3 cellular contexts compared by ENCODE assay signal in genomic region chr3:167375478-167375877, GRCh38.
A peak's percentile ranks its signal among the peaks of the same experiment; 100 is the strongest.
TF ChIP-seq lines count a peak whose summit lies in the region.

No MANE protein-coding gene starts in this region.

TF ChIP-seq in IMR-90, 13 proteins besides CTCF, POLR2A, EP300 and RAD21:
- TF ChIP-seq MAZ (IDR thresholded peaks at IDR 0.05; ENCODE audit: borderline replicate concordance, low read depth, low read length), result no peak
- TF ChIP-seq ELK1 (IDR thresholded peaks at IDR 0.05; ENCODE audit: borderline replicate concordance, low read depth, low read length), result no peak
- TF ChIP-seq USF2 (IDR thresholded peaks at IDR 0.05; ENCODE audit: low read depth, low read length), result no peak
- TF ChIP-seq CHD1 (IDR thresholded peaks at IDR 0.05; ENCODE audit: low read depth, low read length), result no peak
- no peak for TF ChIP-seq BHLHE40 (IDR thresholded peaks at IDR 0.05; ENCODE audit: low read depth, low read length)
- TF ChIP-seq CEBPB (IDR thresholded peaks at IDR 0.05; ENCODE audit: low read depth, low read length), result peak; percentile 60
- no peak for TF ChIP-seq NFE2L2 (IDR thresholded peaks at IDR 0.05; ENCODE audit: low read depth, low read length)

TF ChIP-seq in Ishikawa, 13 proteins besides CTCF, POLR2A, EP300 and RAD21:
- TF ChIP-seq NFIC (IDR thresholded peaks at IDR 0.05) (no peak), TEAD4 (IDR thresholded peaks at IDR 0.05) (no peak), CEBPB (IDR thresholded peaks at IDR 0.05) (peak; percentile 30; the same call in 1 of the 2 replicates), TCF12 (IDR thresholded peaks at IDR 0.05; ENCODE audit: low read depth) (no peak), REST (IDR thresholded peaks at IDR 0.05; ENCODE audit: low read depth) (no peak), FOXM1 (IDR thresholded peaks at IDR 0.05; ENCODE audit: borderline replicate concordance, low read depth) (no peak)

TF ChIP-seq in H1, 55 proteins besides CTCF, POLR2A, EP300 and RAD21:
- TF ChIP-seq TCF12 (IDR thresholded peaks at IDR 0.05; ENCODE audit: low read depth, low read length), result no peak
- TF ChIP-seq CEBPB (IDR thresholded peaks at IDR 0.05; ENCODE audit: low read depth, low read length), result peak; percentile 44; the same call in 1 of the 2 replicates
